Comparison of ENCODE assay signal across 1 cellular context in the genomic region with DNA sequence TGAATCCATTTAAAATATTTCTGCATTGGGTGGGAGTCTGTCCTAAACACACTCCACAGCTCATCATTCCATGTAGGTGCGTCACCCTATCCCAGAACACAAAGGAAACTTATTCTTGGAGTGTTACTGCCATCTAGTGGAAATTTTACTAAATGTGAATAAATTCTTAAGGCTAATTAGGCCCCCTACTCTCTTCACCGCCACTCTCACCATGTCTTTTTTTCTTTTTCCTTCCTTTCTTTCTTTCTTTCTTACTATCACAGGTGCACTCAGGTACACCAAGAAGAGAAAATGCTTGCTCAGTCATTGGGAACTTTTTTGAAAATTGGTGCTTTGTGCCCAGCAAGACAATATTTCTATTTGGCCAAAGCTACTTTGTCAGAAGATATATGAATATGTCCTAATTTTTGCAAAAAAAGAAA.
TF ChIP-seq lines count a peak whose summit lies in the region.

No MANE protein-coding gene starts in this region.

TF ChIP-seq in HEK293, 187 proteins besides CTCF, POLR2A, EP300 and RAD21 (continued from another document):
- TF ChIP-seq ZNF658 (tag by site-specific recombination; IDR thresholded peaks at IDR 0.05) = no peak
- TF ChIP-seq ZNF626 (tag by site-specific recombination; IDR thresholded peaks at IDR 0.05) = no peak
- no peak for TF ChIP-seq ZNF785 (tag by site-specific recombination; IDR thresholded peaks at IDR 0.05)
- no peak for TF ChIP-seq ZNF571 (tag by site-specific recombination; IDR thresholded peaks at IDR 0.05)
- TF ChIP-seq ZNF837 (tag by site-specific recombination; IDR thresholded peaks at IDR 0.05) = no peak
- TF ChIP-seq TRIM28 (IDR thresholded peaks at IDR 0.05; ENCODE audit: borderline replicate concordance, low read length) = no peak
- no peak for TF ChIP-seq ZNF670 (tag by site-specific recombination; IDR thresholded peaks at IDR 0.05; ENCODE audit: low read depth)
- TF ChIP-seq, protein P1, sequence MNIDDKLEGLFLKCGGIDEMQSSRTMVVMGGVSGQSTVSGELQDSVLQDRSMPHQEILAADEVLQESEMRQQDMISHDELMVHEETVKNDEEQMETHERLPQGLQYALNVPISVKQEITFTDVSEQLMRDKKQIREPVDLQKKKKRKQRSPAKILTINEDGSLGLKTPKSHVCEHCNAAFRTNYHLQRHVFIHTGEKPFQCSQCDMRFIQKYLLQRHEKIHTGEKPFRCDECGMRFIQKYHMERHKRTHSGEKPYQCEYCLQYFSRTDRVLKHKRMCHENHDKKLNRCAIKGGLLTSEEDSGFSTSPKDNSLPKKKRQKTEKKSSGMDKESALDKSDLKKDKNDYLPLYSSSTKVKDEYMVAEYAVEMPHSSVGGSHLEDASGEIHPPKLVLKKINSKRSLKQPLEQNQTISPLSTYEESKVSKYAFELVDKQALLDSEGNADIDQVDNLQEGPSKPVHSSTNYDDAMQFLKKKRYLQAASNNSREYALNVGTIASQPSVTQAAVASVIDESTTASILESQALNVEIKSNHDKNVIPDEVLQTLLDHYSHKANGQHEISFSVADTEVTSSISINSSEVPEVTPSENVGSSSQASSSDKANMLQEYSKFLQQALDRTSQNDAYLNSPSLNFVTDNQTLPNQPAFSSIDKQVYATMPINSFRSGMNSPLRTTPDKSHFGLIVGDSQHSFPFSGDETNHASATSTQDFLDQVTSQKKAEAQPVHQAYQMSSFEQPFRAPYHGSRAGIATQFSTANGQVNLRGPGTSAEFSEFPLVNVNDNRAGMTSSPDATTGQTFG (tag by site-specific recombination; IDR thresholded peaks at IDR 0.05; ENCODE audit: borderline replicate concordance) = no peak
- TF ChIP-seq, protein P2, sequence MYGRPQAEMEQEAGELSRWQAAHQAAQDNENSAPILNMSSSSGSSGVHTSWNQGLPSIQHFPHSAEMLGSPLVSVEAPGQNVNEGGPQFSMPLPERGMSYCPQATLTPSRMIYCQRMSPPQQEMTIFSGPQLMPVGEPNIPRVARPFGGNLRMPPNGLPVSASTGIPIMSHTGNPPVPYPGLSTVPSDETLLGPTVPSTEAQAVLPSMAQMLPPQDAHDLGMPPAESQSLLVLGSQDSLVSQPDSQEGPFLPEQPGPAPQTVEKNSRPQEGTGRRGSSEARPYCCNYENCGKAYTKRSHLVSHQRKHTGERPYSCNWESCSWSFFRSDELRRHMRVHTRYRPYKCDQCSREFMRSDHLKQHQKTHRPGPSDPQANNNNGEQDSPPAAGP (tag by site-specific recombination; IDR thresholded peaks at IDR 0.05) = no peak
- TF ChIP-seq PRDM1 (tag by site-specific recombination; IDR thresholded peaks at IDR 0.05) = 0 out of 2 replicates have a peak, but pooled peaks have one; percentile 30
- TF ChIP-seq, protein P3, sequence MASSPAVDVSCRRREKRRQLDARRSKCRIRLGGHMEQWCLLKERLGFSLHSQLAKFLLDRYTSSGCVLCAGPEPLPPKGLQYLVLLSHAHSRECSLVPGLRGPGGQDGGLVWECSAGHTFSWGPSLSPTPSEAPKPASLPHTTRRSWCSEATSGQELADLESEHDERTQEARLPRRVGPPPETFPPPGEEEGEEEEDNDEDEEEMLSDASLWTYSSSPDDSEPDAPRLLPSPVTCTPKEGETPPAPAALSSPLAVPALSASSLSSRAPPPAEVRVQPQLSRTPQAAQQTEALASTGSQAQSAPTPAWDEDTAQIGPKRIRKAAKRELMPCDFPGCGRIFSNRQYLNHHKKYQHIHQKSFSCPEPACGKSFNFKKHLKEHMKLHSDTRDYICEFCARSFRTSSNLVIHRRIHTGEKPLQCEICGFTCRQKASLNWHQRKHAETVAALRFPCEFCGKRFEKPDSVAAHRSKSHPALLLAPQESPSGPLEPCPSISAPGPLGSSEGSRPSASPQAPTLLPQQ (tag by site-specific recombination; IDR thresholded peaks at IDR 0.05) = no peak
- no peak for TF ChIP-seq ZBTB1 (tag by site-specific recombination; IDR thresholded peaks at IDR 0.05)
- TF ChIP-seq ZNF175 (tag by site-specific recombination; IDR thresholded peaks at IDR 0.05) = no peak
- TF ChIP-seq ZEB2 (tag by site-specific recombination; IDR thresholded peaks at IDR 0.05) = 0 out of 2 replicates have a peak, but pooled peaks have one; percentile 21
- no peak for TF ChIP-seq ZNF473 (tag by site-specific recombination; IDR thresholded peaks at IDR 0.05)
- 0 out of 2 replicates have a peak, but pooled peaks have one; percentile 41 for TF ChIP-seq ZNF660 (tag by site-specific recombination; IDR thresholded peaks at IDR 0.05)
- no peak for TF ChIP-seq ZNF174 (tag by site-specific recombination; IDR thresholded peaks at IDR 0.05)
- no peak for TF ChIP-seq ZNF501 (tag by site-specific recombination; IDR thresholded peaks at IDR 0.05)
- TF ChIP-seq ZNF2 (tag by site-specific recombination; IDR thresholded peaks at IDR 0.05) = no peak
- no peak for TF ChIP-seq ZNF248 (tag by site-specific recombination; IDR thresholded peaks at IDR 0.05)
- TF ChIP-seq, protein P4, sequence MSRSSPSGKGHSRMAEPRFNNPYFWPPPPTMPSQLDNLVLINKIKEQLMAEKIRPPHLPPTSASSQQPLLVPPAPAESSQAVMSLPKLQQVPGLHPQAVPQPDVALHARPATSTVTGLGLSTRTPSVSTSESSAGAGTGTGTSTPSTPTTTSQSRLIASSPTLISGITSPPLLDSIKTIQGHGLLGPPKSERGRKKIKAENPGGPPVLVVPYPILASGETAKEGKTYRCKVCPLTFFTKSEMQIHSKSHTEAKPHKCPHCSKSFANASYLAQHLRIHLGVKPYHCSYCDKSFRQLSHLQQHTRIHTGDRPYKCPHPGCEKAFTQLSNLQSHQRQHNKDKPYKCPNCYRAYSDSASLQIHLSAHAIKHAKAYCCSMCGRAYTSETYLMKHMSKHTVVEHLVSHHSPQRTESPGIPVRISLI (tag by site-specific recombination; IDR thresholded peaks at IDR 0.05) = no peak
- TF ChIP-seq ZNF302 (tag by site-specific recombination; IDR thresholded peaks at IDR 0.05; ENCODE audit: low read depth) = no peak
- TF ChIP-seq MYNN (tag by site-specific recombination; IDR thresholded peaks at IDR 0.05; ENCODE audit: borderline replicate concordance) = no peak
- TF ChIP-seq INSM2 (tag by site-specific recombination; IDR thresholded peaks at IDR 0.05) = no peak
- no peak for TF ChIP-seq ZNF549 (tag by site-specific recombination; IDR thresholded peaks at IDR 0.05)
- TF ChIP-seq SP2 (tag by site-specific recombination; IDR thresholded peaks at IDR 0.05) = no peak
- no peak for TF ChIP-seq ZIC2 (tag by site-specific recombination; IDR thresholded peaks at IDR 0.05)
- no peak for TF ChIP-seq ZNF449 (tag by site-specific recombination; IDR thresholded peaks at IDR 0.05)
- TF ChIP-seq ZNF335 (tag by site-specific recombination; conservative IDR thresholded peaks at IDR 0.05) = peak; percentile 30; the same call in 1 of the 2 replicates
- TF ChIP-seq GLIS1 (tag by site-specific recombination; IDR thresholded peaks at IDR 0.05) = no peak
- TF ChIP-seq, protein P5, sequence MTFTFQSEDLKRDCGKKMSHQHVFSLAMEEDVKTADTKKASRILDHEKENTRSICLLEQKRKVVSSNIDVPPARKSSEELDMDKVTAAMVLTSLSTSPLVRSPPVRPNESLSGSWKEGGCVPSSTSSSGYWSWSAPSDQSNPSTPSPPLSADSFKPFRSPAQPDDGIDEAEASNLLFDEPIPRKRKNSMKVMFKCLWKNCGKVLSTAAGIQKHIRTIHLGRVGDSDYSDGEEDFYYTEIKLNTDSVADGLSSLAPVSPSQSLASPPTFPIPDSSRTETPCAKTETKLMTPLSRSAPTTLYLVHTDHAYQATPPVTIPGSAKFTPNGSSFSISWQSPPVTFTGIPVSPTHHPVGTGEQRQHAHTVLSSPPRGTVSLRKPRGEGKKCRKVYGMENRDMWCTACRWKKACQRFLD (tag by site-specific recombination; IDR thresholded peaks at IDR 0.05) = no peak
- no peak for TF ChIP-seq ZNF416 (tag by site-specific recombination; IDR thresholded peaks at IDR 0.05)
- TF ChIP-seq KLF10 (tag by site-specific recombination; IDR thresholded peaks at IDR 0.05) = no peak
- no peak for TF ChIP-seq ZBTB8A (tag by site-specific recombination; IDR thresholded peaks at IDR 0.05)
- TF ChIP-seq, protein P6, sequence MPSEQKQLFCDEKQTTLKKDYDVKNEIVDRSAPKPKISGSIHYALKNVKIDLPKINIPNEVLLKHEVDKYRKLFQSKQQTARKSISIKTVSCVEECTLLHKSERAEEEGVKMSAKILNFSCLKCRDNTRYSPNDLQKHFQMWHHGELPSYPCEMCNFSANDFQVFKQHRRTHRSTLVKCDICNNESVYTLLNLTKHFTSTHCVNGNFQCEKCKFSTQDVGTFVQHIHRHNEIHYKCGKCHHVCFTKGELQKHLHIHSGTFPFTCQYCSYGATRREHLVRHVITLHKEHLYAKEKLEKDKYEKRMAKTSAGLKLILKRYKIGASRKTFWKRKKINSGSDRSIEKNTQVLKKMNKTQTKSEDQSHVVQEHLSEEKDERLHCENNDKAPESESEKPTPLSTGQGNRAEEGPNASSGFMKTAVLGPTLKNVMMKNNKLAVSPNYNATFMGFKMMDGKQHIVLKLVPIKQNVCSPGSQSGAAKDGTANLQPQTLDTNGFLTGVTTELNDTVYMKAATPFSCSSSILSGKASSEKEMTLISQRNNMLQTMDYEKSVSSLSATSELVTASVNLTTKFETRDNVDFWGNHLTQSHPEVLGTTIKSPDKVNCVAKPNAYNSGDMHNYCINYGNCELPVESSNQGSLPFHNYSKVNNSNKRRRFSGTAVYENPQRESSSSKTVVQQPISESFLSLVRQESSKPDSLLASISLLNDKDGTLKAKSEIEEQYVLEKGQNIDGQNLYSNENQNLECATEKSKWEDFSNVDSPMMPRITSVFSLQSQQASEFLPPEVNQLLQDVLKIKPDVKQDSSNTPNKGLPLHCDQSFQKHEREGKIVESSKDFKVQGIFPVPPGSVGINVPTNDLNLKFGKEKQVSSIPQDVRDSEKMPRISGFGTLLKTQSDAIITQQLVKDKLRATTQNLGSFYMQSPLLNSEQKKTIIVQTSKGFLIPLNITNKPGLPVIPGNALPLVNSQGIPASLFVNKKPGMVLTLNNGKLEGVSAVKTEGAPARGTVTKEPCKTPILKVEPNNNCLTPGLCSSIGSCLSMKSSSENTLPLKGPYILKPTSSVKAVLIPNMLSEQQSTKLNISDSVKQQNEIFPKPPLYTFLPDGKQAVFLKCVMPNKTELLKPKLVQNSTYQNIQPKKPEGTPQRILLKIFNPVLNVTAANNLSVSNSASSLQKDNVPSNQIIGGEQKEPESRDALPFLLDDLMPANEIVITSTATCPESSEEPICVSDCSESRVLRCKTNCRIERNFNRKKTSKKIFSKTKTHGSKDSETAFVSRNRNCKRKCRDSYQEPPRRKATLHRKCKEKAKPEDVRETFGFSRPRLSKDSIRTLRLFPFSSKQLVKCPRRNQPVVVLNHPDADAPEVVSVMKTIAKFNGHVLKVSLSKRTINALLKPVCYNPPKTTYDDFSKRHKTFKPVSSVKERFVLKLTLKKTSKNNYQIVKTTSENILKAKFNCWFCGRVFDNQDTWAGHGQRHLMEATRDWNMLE (tag by site-specific recombination; conservative IDR thresholded peaks at IDR 0.05; ENCODE audit: low read depth) = no peak
- TF ChIP-seq, protein P7, sequence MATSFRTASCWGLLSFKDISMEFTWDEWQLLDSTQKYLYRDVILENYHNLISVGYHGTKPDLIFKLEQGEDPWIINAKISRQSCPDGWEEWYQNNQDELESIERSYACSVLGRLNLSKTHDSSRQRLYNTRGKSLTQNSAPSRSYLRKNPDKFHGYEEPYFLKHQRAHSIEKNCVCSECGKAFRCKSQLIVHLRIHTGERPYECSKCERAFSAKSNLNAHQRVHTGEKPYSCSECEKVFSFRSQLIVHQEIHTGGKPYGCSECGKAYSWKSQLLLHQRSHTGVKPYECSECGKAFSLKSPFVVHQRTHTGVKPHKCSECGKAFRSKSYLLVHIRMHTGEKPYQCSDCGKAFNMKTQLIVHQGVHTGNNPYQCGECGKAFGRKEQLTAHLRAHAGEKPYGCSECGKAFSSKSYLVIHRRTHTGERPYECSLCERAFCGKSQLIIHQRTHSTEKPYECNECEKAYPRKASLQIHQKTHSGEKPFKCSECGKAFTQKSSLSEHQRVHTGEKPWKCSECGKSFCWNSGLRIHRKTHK (tag by site-specific recombination; IDR thresholded peaks at IDR 0.05) = no peak
TF ChIP-seq in HEK293: peak in this region for 7.
